8 cellular contexts compared by ENCODE assay signal in genomic region chr13:79522583-79522982, GRCh38. TPM values are rescaled to one million over a fixed set of nuclear protein-coding genes. Genes with fewer than 3 reads are reported as not detected.
DNase-seq lines count a peak whose midpoint lies in the region; ATAC-seq, FAIRE-seq and TF ChIP-seq lines count a peak whose summit lies in the region.

No MANE protein-coding gene starts in this region.

- H3K4me1 Mint-ChIP-seq in CD4-positive, CD25-positive, alpha-beta regulatory T cell = peaks cover 4 to 13% (median 10%) of the 10 kb centered on the region in 4 donors
- H3K4me1 Mint-ChIP-seq in activated CD4-positive, alpha-beta memory T cell treated with anti-CD3 and anti-CD28 coated beads, Interleukin-2, amount 10 ng/mL, durations not matched to agents 7 days and 5 days = peaks cover 29% of the 10 kb centered on the region
- peaks cover 3 to 9% (median 7%) of the 10 kb centered on the region in 4 donors for H3K4me1 Mint-ChIP-seq in naive thymus-derived CD8-positive, alpha-beta T cell

- DNase-seq in CD4-positive, CD25-positive, alpha-beta regulatory T cell = peak in 1 of 3 donors; percentile 92
- DNase-seq in activated CD4-positive, alpha-beta memory T cell treated with anti-CD3 and anti-CD28 coated beads, Interleukin-2, amount 10 ng/mL, durations not matched to agents 7 days and 5 days = peak; percentile 66
- DNase-seq in urothelium cell line (ENCODE audit: low spot score) (peak; percentile 1), MG63 (no peak), smooth muscle cell (lab: John Stamatoyannopoulos, UW; ENCODE audit: unreplicated experiment) (no peak)
- DNase-seq in naive thymus-derived CD8-positive, alpha-beta T cell = no peak

- H4K20me1 ChIP-seq in smooth muscle cell (ENCODE audit: low read depth) = peaks cover 82% of the 10 kb centered on the region

- peaks cover 2% of the 10 kb centered on the region for H3K36me3 ChIP-seq in CD4-positive, CD25-positive, alpha-beta regulatory T cell (ENCODE audit: control insufficient read depth, insufficient read depth, low read length)
- H3K36me3 ChIP-seq in MG63 (peaks cover 4% of the 10 kb centered on the region; the same call in 1 of the 2 replicates), smooth muscle cell (ENCODE audit: low read depth) (peaks cover 13% of the 10 kb centered on the region)

- FAIRE-seq in urothelium cell line (lab: Jason Lieb, UNC) = no peak

- no peaks in the 10 kb centered on the region for H3F3A ChIP-seq in smooth muscle cell (ENCODE audit: low read depth)

- H3K9me3 Mint-ChIP-seq in CD4-positive, CD25-positive, alpha-beta regulatory T cell = no peaks in the 10 kb centered on the region
- no peaks in the 10 kb centered on the region for H3K9me3 Mint-ChIP-seq in activated CD4-positive, alpha-beta memory T cell treated with anti-CD3 and anti-CD28 coated beads, Interleukin-2, amount 10 ng/mL, durations not matched to agents 7 days and 5 days
- H3K9me3 Mint-ChIP-seq in naive thymus-derived CD8-positive, alpha-beta T cell = no peaks in the 10 kb centered on the region

- no peak overlapping the region for H3K27ac ChIP-seq in CD4-positive, CD25-positive, alpha-beta regulatory T cell (ENCODE audit: insufficient read depth, low read length, poor library complexity, severe bottlenecking)
- no peak overlapping the region for H3K27ac ChIP-seq in smooth muscle cell (ENCODE audit: low read depth)

- H3K79me2 ChIP-seq in smooth muscle cell (ENCODE audit: low read depth) = peaks cover 31% of the 10 kb centered on the region

- H3K9ac ChIP-seq in smooth muscle cell (ENCODE audit: low read depth) = no peak overlapping the region

- H3K27me3 ChIP-seq in CD4-positive, CD25-positive, alpha-beta regulatory T cell (ENCODE audit: control insufficient read depth, insufficient read depth, low read length) = no peaks in the 10 kb centered on the region
- no peaks in the 10 kb centered on the region for H3K27me3 ChIP-seq in MG63
- no peaks in the 10 kb centered on the region for H3K27me3 ChIP-seq in smooth muscle cell (ENCODE audit: low read depth)

- no peak overlapping the region for H3K4me3 ChIP-seq in CD4-positive, CD25-positive, alpha-beta regulatory T cell (ENCODE audit: low read depth, low read length)
- H3K4me3 ChIP-seq in MG63 (no peak overlapping the region), smooth muscle cell (no peak overlapping the region)

- peaks cover 8% of the 10 kb centered on the region for H3K36me3 Mint-ChIP-seq in CD4-positive, CD25-positive, alpha-beta regulatory T cell
- peaks cover 15% of the 10 kb centered on the region for H3K36me3 Mint-ChIP-seq in activated CD4-positive, alpha-beta memory T cell treated with anti-CD3 and anti-CD28 coated beads, Interleukin-2, amount 10 ng/mL, durations not matched to agents 7 days and 5 days (ENCODE audit: low read depth)
- H3K36me3 Mint-ChIP-seq in naive thymus-derived CD8-positive, alpha-beta T cell = peaks cover 0 to 9% (median 0%) of the 10 kb centered on the region in 3 donors

- H3K4me2 ChIP-seq in smooth muscle cell = no peak overlapping the region

- CTCF ChIA-PET in activated CD4-positive, alpha-beta memory T cell treated with anti-CD3 and anti-CD28 coated beads, Interleukin-2, amount 10 ng/mL, durations not matched to agents 7 days and 5 days (lab: Charles Lee) = interaction anchor here (0.7 to 2.2 kb wide), 6 partner anchors 18 to 98 kb away, joined by 3 to 14 read pairs (median 4); partner anchors contain the start of gene NDFIP2

- H3K27ac Mint-ChIP-seq in CD4-positive, CD25-positive, alpha-beta regulatory T cell = peak overlapping the region in 1 of 3 donors; percentile 65
- peak overlapping the region; percentile 85 for H3K27ac Mint-ChIP-seq in activated CD4-positive, alpha-beta memory T cell treated with anti-CD3 and anti-CD28 coated beads, Interleukin-2, amount 10 ng/mL, durations not matched to agents 7 days and 5 days
- H3K27ac Mint-ChIP-seq in naive thymus-derived CD8-positive, alpha-beta T cell = no peak overlapping the region

- H3K4me3 Mint-ChIP-seq in CD4-positive, CD25-positive, alpha-beta regulatory T cell = peak overlapping the region in 1 of 4 donors; percentile 17
- peak overlapping the region; percentile 53 for H3K4me3 Mint-ChIP-seq in activated CD4-positive, alpha-beta memory T cell treated with anti-CD3 and anti-CD28 coated beads, Interleukin-2, amount 10 ng/mL, durations not matched to agents 7 days and 5 days
- no peak overlapping the region for H3K4me3 Mint-ChIP-seq in naive thymus-derived CD8-positive, alpha-beta T cell

- H3K27me3 Mint-ChIP-seq in CD4-positive, CD25-positive, alpha-beta regulatory T cell = no peaks in the 10 kb centered on the region
- no peaks in the 10 kb centered on the region for H3K27me3 Mint-ChIP-seq in activated CD4-positive, alpha-beta memory T cell treated with anti-CD3 and anti-CD28 coated beads, Interleukin-2, amount 10 ng/mL, durations not matched to agents 7 days and 5 days
- no peaks in the 10 kb centered on the region for H3K27me3 Mint-ChIP-seq in naive thymus-derived CD8-positive, alpha-beta T cell

- H3K4me1 ChIP-seq in CD4-positive, CD25-positive, alpha-beta regulatory T cell (ENCODE audit: control insufficient read depth, insufficient read depth, low read length, poor library complexity, severe bottlenecking) = peaks cover 7% of the 10 kb centered on the region
- no peaks in the 10 kb centered on the region for H3K4me1 ChIP-seq in smooth muscle cell (ENCODE audit: low read depth)

- POLR2A ChIA-PET in activated CD4-positive, alpha-beta memory T cell treated with anti-CD3 and anti-CD28 coated beads, Interleukin-2, amount 10 ng/mL, durations not matched to agents 7 days and 5 days (lab: Charles Lee) = interaction anchor here (0.7 to 2.5 kb wide), 12 partner anchors 9 to 121 kb away, joined by 3 to 21 read pairs (median 4); partner anchors contain the start of genes NDFIP2 and RBM26
- POLR2A ChIA-PET in naive thymus-derived CD8-positive, alpha-beta T cell (lab: Charles Lee) = no interaction called here

- peak; percentile 82 to 83 for ATAC-seq in CD4-positive, CD25-positive, alpha-beta regulatory T cell (ENCODE audit: low read depth in 2 of 2)
- ATAC-seq in GM19324 (IDR thresholded peaks at IDR 0.05; ENCODE audit: low FRiP score, unreplicated experiment) (peak; percentile 77), HG03135 (IDR thresholded peaks at IDR 0.05; ENCODE audit: unreplicated experiment) (peak; percentile 97)
- ATAC-seq in naive thymus-derived CD8-positive, alpha-beta T cell = no peak

- no peaks in the 10 kb centered on the region for H3K9me3 ChIP-seq in CD4-positive, CD25-positive, alpha-beta regulatory T cell (ENCODE audit: control insufficient read depth in 2 of 2, low read length in 2 of 2)
- H3K9me3 ChIP-seq in MG63 = no peaks in the 10 kb centered on the region
- H3K9me3 ChIP-seq in smooth muscle cell (replicated peaks; ENCODE audit: low read depth) = no peaks in the 10 kb centered on the region

- no peak for TF ChIP-seq CTCF in smooth muscle cell (IDR thresholded peaks at IDR 0.05; ENCODE audit: borderline replicate concordance, insufficient read depth, poor library complexity, severe bottlenecking)

- H2AFZ ChIP-seq in smooth muscle cell (ENCODE audit: low read depth) = no peak overlapping the region

RNA-seq across cellular contexts. Expression of gene NDFIP2, which starts 41.6 kb away (rescaled TPM):
- total RNA-seq in CD4-positive, CD25-positive, alpha-beta regulatory T cell = 5.4 TPM
- polyA plus RNA-seq in CD4-positive, CD25-positive, alpha-beta regulatory T cell = 1 to 10 TPM; 2.9 to 4.8 (median 3.8) TPM
- 10 to 100 TPM; 49.6 to 53.2 TPM for total RNA-seq in activated CD4-positive, alpha-beta memory T cell treated with anti-CD3 and anti-CD28 coated beads, Interleukin-2, amount 10 ng/mL, durations not matched to agents 7 days and 5 days
- 1 to 10 TPM in 1 of 2 experiments, under 1 TPM in 1; 0.78 to 1.9 TPM for total RNA-seq in naive thymus-derived CD8-positive, alpha-beta T cell
- 1 to 10 TPM in 2 of 3 donors, under 1 TPM in 1; 0.57 to 3.1 (median 2.3) TPM for polyA plus RNA-seq in naive thymus-derived CD8-positive, alpha-beta T cell
- 27.3 and 45.9 TPM in 2 replicates for total RNA-seq in MG63 (2014; rRNA removed; shearing (Covaris generic); ENCODE audit: low replicate concordance)
- 75.6 and 86.4 TPM in 2 replicates for total RNA-seq in smooth muscle cell
- 34.0 and 49.7 TPM in 2 replicates for polyA plus RNA-seq in smooth muscle cell

Comparison
In these comparisons a context has a peak if more than half of its experiments do, and no peak if none do; other contexts are left out.
1. ATAC-seq: peak in CD4-positive, CD25-positive, alpha-beta regulatory T cell (2 of 2), GM19324 (single experiment) and HG03135 (single experiment); none in naive thymus-derived CD8-positive, alpha-beta T cell (0 of 2).
2. DNase-seq: peak in activated CD4-positive, alpha-beta memory T cell treated with anti-CD3 and anti-CD28 coated beads, Interleukin-2, amount 10 ng/mL, durations not matched to agents 7 days and 5 days (single experiment) and urothelium cell line (single experiment); none in naive thymus-derived CD8-positive, alpha-beta T cell (0 of 10), MG63 (single experiment) and smooth muscle cell (single experiment).